Comparison of ENCODE assay signal across 11 cellular contexts in genomic region chr16:836822-837221, GRCh38. TPM values are rescaled to one million over a fixed set of nuclear protein-coding genes. Genes with fewer than 3 reads are reported as not detected.
"Had no signal": no experiment of that assay in that cellular context is flagged by ENCODE, and none has a peak within 500 bp of the region (broad histone marks: within the 10 kb centered on the region; RNA-seq: fewer than 3 reads in every experiment).

No MANE protein-coding gene starts in this region.

RNA-seq across cellular contexts. Expression of gene GNG13, which starts 36.3 kb away (rescaled TPM):
- total RNA-seq: OCI-LY7, PC-3, PC-9, Right ventricle myocardium inferior, Right ventricle myocardium superior, RPMI7951, SJCRH30, SJSA1, SK-MEL-5, T-cell had no signal
- polyA plus RNA-seq: SK-N-SH had no signal
